ENCODE assay signal across 8 cellular contexts in the genomic region with DNA sequence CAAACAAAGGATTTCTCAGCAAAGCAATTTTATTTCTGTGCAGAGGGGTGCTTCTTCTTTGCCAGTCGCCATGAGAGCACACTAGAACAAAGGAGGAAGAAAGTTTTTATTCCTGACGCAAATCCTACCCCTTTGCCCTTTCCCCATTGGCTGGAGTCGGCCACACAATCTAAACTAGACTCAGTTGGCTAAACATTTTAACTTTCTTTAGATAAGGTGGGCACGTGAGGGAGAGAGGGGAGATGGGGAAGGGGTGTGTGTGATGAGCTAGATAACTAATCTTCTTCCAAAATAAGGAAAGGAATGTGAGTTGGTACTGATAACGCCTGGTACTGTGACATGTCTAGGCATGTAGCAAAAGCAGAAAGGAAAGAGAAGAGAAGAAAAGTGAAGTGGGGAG. TPM values are rescaled to one million over a fixed set of nuclear protein-coding genes. Genes with fewer than 3 reads are reported as not detected.
A peak's percentile ranks its signal among the peaks of the same experiment; 100 is the strongest.
DNase-seq lines count a peak whose midpoint lies in the region; ATAC-seq and TF ChIP-seq lines count a peak whose summit lies in the region.

No MANE protein-coding gene starts in this region.

- no peaks in the 10 kb centered on the region for H3K9me3 Mint-ChIP-seq in osteocyte (ENCODE audit: unreplicated experiment)

- H3K27ac ChIP-seq in Peyer's patch (peak overlapping the region; percentile 79 to 89 (median 87)), esophagus squamous epithelium (peak overlapping the region; percentile 83 to 91 (median 88))

- DNase-seq in CMK (ENCODE audit: low read depth) = peak; percentile 54
- no peak for DNase-seq in Peyer's patch
- no peak for DNase-seq in esophagus squamous epithelium (lab: John Stamatoyannopoulos, UW)
- no peak for DNase-seq in osteocyte (ENCODE audit: extremely low spot score, unreplicated experiment)
- no peak for DNase-seq in foreskin melanocyte
- no peak for DNase-seq in amniotic stem cell (lab: John Stamatoyannopoulos, UW)
- no peak for DNase-seq in stimulated activated naive CD4-positive, alpha-beta T cell treated with Interleukin-2 at 50 U/mL for 16 hours (lab: John Stamatoyannopoulos, UW)

- peaks cover 23% of the 10 kb centered on the region for H3K36me3 Mint-ChIP-seq in osteocyte (ENCODE audit: unreplicated experiment)

- 4 to 6% methylated on average over 5 of the region's 5 CpGs for WGBS in esophagus squamous epithelium, 2 donors

- H3K4me3 Mint-ChIP-seq in osteocyte (ENCODE audit: unreplicated experiment) = peak overlapping the region; percentile 84

- peak overlapping the region; percentile 98 for H3K27ac Mint-ChIP-seq in osteocyte (ENCODE audit: unreplicated experiment)

- H3K4me3 ChIP-seq in Peyer's patch = peak overlapping the region; percentile 48 to 59 (median 54)
- peak overlapping the region; percentile 37 to 60 (median 43) for H3K4me3 ChIP-seq in esophagus squamous epithelium

- TF ChIP-seq CTCF in Peyer's patch (IDR thresholded peaks at IDR 0.05) = no peak
- no peak for TF ChIP-seq CTCF in esophagus squamous epithelium (IDR thresholded peaks at IDR 0.05)
- TF ChIP-seq CTCF in osteocyte (IDR thresholded peaks at IDR 0.05) = no peak

- ATAC-seq in GM18505 (IDR thresholded peaks at IDR 0.05; ENCODE audit: unreplicated experiment) = no peak

- no peaks in the 10 kb centered on the region for H3K27me3 Mint-ChIP-seq in osteocyte (ENCODE audit: unreplicated experiment)

- TF ChIP-seq POLR2A in Peyer's patch (IDR thresholded peaks at IDR 0.05) = no peak
- no peak for TF ChIP-seq POLR2A in esophagus squamous epithelium (IDR thresholded peaks at IDR 0.05)
- TF ChIP-seq POLR2A in GM18505 (IDR thresholded peaks at IDR 0.05; ENCODE audit: borderline replicate concordance, extremely low read depth, insufficient read depth, insufficient read length) = no peak

- H3K4me1 Mint-ChIP-seq in osteocyte (ENCODE audit: unreplicated experiment) = peaks cover 48% of the 10 kb centered on the region

- intact Hi-C loops in esophagus squamous epithelium (cut with DNase I) = no loop called here

- H3K36me3 ChIP-seq in Peyer's patch (no peaks in the 10 kb centered on the region), esophagus squamous epithelium (no peaks in the 10 kb centered on the region)

- H3K4me1 ChIP-seq in Peyer's patch = peaks cover 0 to 24% (median 10%) of the 10 kb centered on the region in 4 donors
- H3K4me1 ChIP-seq in esophagus squamous epithelium = peaks cover 6 to 55% (median 10%) of the 10 kb centered on the region in 3 donors

- H3K9me3 ChIP-seq in Peyer's patch (no peaks in the 10 kb centered on the region), esophagus squamous epithelium (no peaks in the 10 kb centered on the region)

- H3K27me3 ChIP-seq in Peyer's patch (no peaks in the 10 kb centered on the region), esophagus squamous epithelium (no peaks in the 10 kb centered on the region)

RNA-seq across cellular contexts. Expression of a gene that starts 0.6 kb away (rescaled TPM):
- total RNA-seq in Peyer's patch = 100 to 1,000 TPM in 1 of 4 donors, 10 to 100 TPM in 3; 23.9 to 309 (median 34.3) TPM
- total RNA-seq in esophagus squamous epithelium = 10 to 100 TPM; 16.0 to 51.9 (median 32.1) TPM
- total RNA-seq in osteocyte = 136 and 138 TPM in 2 replicates

RNA-seq across cellular contexts. Expression of a gene that starts 5.3 kb away (rescaled TPM):
- total RNA-seq in Peyer's patch (10 to 100 TPM in 3 of 4 donors, 1 to 10 TPM in 1; 8.1 to 55.3 (median 21.3) TPM), esophagus squamous epithelium (10 to 100 TPM; 12.6 to 15.7 (median 14.9) TPM), osteocyte (41.7 and 47.3 TPM in 2 replicates)

RNA-seq across cellular contexts. Expression of a gene that starts 46.0 kb away (rescaled TPM):
- not detected for total RNA-seq in Peyer's patch
- not detected for total RNA-seq in esophagus squamous epithelium
- total RNA-seq in osteocyte = not detected in 2 replicates
